In the genomic region with DNA sequence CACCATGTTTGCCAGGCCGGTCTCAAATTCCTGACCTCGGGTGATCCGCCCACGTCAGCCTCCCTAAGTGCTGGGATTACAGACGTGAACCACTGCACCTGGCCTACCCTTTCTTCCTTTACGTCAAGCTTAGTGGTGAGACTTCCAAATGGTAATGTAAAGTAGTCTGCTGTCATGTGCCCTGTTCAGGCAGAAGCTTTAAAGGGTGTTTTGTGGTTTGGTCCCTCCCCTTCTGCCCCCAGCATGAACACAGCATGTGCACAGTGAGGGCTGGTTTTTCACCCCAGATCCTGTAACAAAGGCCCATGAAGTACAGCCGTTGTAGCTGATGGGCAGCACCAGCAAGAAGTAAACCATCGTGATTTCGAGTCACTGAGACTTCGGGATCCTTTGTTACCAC, we compare ENCODE assay signal across 16 cellular contexts. TPM values are rescaled to one million over a fixed set of nuclear protein-coding genes. Genes with fewer than 3 reads are reported as not detected.
DNase-seq lines count a peak whose midpoint lies in the region; ATAC-seq and TF ChIP-seq lines count a peak whose summit lies in the region.
"Had no signal": no experiment of that assay in that cellular context is flagged by ENCODE, and none has a peak within 500 bp of the region (broad histone marks: within the 10 kb centered on the region; RNA-seq: fewer than 3 reads in every experiment).

No MANE protein-coding gene starts in this region.

- no peak for DNase-seq in CD4-positive, CD25-positive, alpha-beta regulatory T cell
- DNase-seq in DND-41 = no peak
- DNase-seq in activated CD8-positive, alpha-beta memory T cell treated with anti-CD3 and anti-CD28 coated beads, Interleukin-2, amount 50 U/mL, for 4 hours = peak; percentile 55
- DNase-seq in mesenchymal stem cell = no peak
- no peak for DNase-seq in islet precursor cell
- DNase-seq in EL = no peak
- DNase-seq: activated B cell treated with CpG ODN at 0.5 μM for 24 hours; adrenal gland; C1 segment of cervical spinal cord; SK-N-SH; stimulated activated CD4-positive, alpha-beta T cell treated with anti-CD3 and anti-CD28 coated beads, Interleukin-1b, Interleukin-23, amount 100 ng/mL, for 48 hours had no signal

- peaks cover 12% of the 10 kb centered on the region for H3K36me3 ChIP-seq in CD4-positive, CD25-positive, alpha-beta regulatory T cell (ENCODE audit: control insufficient read depth, insufficient read depth, low read length)
- H3K36me3 ChIP-seq in DND-41 (ENCODE audit: insufficient read depth, low read length) (peaks cover 56% of the 10 kb centered on the region), mesenchymal stem cell (ENCODE audit: control insufficient read depth in 1 of 2, insufficient read depth in 2 of 2, low read depth in 1 of 2, low read length in 2 of 2) (peaks cover 30% of the 10 kb centered on the region in 2 experiments)

- no peak overlapping the region for H2AK5ac ChIP-seq in mesenchymal stem cell (ENCODE audit: low read length, severe bottlenecking)

- no peaks in the 10 kb centered on the region for H3K27me3 Mint-ChIP-seq in CD4-positive, CD25-positive, alpha-beta regulatory T cell
- H3K27me3 Mint-ChIP-seq: activated B cell treated with CpG ODN at 0.5 μM for 24 hours had no signal

- H3K79me2 ChIP-seq in DND-41 (ENCODE audit: insufficient read depth, low read length) = peaks cover 57% of the 10 kb centered on the region

- H3K36me3 Mint-ChIP-seq in CD4-positive, CD25-positive, alpha-beta regulatory T cell = peaks cover 10% of the 10 kb centered on the region

- no peak overlapping the region for H2BK15ac ChIP-seq in mesenchymal stem cell (ENCODE audit: low read depth, poor library complexity, severe bottlenecking)

- no peak overlapping the region for H2BK12ac ChIP-seq in mesenchymal stem cell (ENCODE audit: low read length in 2 of 2)

- H4K91ac ChIP-seq in mesenchymal stem cell (ENCODE audit: low read length) = no peak overlapping the region

- H4K20me1 ChIP-seq in DND-41 (ENCODE audit: insufficient read depth, low read length) = peaks cover 4% of the 10 kb centered on the region; the same call in 1 of the 2 replicates

- H2AFZ ChIP-seq in DND-41 (ENCODE audit: low read depth, low read length) (no peak overlapping the region), mesenchymal stem cell (ENCODE audit: low read depth, low read length) (no peak overlapping the region)
- H2AFZ ChIP-seq: hepatocyte had no signal

- H3K4me3 Mint-ChIP-seq in CD4-positive, CD25-positive, alpha-beta regulatory T cell = peak overlapping the region; percentile 39 to 97 (median 68)
- H3K4me3 Mint-ChIP-seq: activated B cell treated with CpG ODN at 0.5 μM for 24 hours had no signal

- no peak overlapping the region for H3K14ac ChIP-seq in mesenchymal stem cell (ENCODE audit: low read length in 2 of 2)

- H3K9ac ChIP-seq in DND-41 (ENCODE audit: low read depth, low read length) = no peak overlapping the region
- peak overlapping the region; percentile 48 for H3K9ac ChIP-seq in mesenchymal stem cell (ENCODE audit: low read length)
- H3K9ac ChIP-seq: SK-N-SH had no signal

- H3K27ac ChIP-seq in CD4-positive, CD25-positive, alpha-beta regulatory T cell (ENCODE audit: insufficient read depth, low read length, poor library complexity, severe bottlenecking) = no peak overlapping the region
- H3K27ac ChIP-seq in DND-41 (ENCODE audit: low read length) = 0 out of 2 replicates have a peak overlapping the region, but pooled peaks have one; percentile 37
- H3K27ac ChIP-seq in mesenchymal stem cell (ENCODE audit: low read length, poor library complexity, severe bottlenecking) = no peak overlapping the region
- H3K27ac ChIP-seq: adrenal gland, esophagus muscularis mucosa, hepatocyte, vagina had no signal

- no peak overlapping the region for H2BK120ac ChIP-seq in mesenchymal stem cell (ENCODE audit: low read depth, low read length)

- H3K18ac ChIP-seq in mesenchymal stem cell (ENCODE audit: low read depth in 1 of 2, low read length in 2 of 2) = no peak overlapping the region

- H3K4me2 ChIP-seq in DND-41 (ENCODE audit: insufficient read depth, low read length) (peak overlapping the region; percentile 38; the same call in 1 of the 2 replicates), mesenchymal stem cell (ENCODE audit: low read length, poor library complexity, severe bottlenecking) (no peak overlapping the region)

- peaks cover 25% of the 10 kb centered on the region for H3K4me1 ChIP-seq in CD4-positive, CD25-positive, alpha-beta regulatory T cell (ENCODE audit: control insufficient read depth, insufficient read depth, low read length, poor library complexity, severe bottlenecking)
- H3K4me1 ChIP-seq in DND-41 (ENCODE audit: insufficient read depth, low read length) (peaks cover 43% of the 10 kb centered on the region), mesenchymal stem cell (ENCODE audit: control insufficient read depth, insufficient read depth, low read depth, low read length) (peaks cover 14% of the 10 kb centered on the region)

- H3K4me1 Mint-ChIP-seq in CD4-positive, CD25-positive, alpha-beta regulatory T cell = peaks cover 11 to 31% (median 14%) of the 10 kb centered on the region in 4 donors

- no peaks in the 10 kb centered on the region for H3K9me3 ChIP-seq in CD4-positive, CD25-positive, alpha-beta regulatory T cell (ENCODE audit: control insufficient read depth in 2 of 2, low read length in 2 of 2)
- H3K9me3 ChIP-seq in DND-41 (ENCODE audit: insufficient read depth, low read length, severe bottlenecking) = no peaks in the 10 kb centered on the region
- H3K9me3 ChIP-seq in mesenchymal stem cell (ENCODE audit: control insufficient read depth, low read length) = no peaks in the 10 kb centered on the region
- H3K9me3 ChIP-seq: adrenal gland, esophagus muscularis mucosa, SK-N-SH, vagina had no signal

- H3K4me3 ChIP-seq in CD4-positive, CD25-positive, alpha-beta regulatory T cell (ENCODE audit: low read depth, low read length) = no peak overlapping the region
- no peak overlapping the region for H3K4me3 ChIP-seq in DND-41 (ENCODE audit: low read depth in 1 of 2, low read length in 2 of 2)
- peak overlapping the region in 1 of 2 experiments; percentile 1 for H3K4me3 ChIP-seq in mesenchymal stem cell (ENCODE audit: insufficient read depth in 1 of 2, low read depth in 1 of 2, low read length in 2 of 2)
- H3K4me3 ChIP-seq: adrenal gland, esophagus muscularis mucosa, hepatocyte had no signal

- ATAC-seq in CD4-positive, CD25-positive, alpha-beta regulatory T cell (ENCODE audit: low read depth in 2 of 2) = no peak
- ATAC-seq in DND-41 (ENCODE audit: insufficient read depth, low read depth) = no peak
- ATAC-seq in HG03565 (IDR thresholded peaks at IDR 0.05; ENCODE audit: unreplicated experiment) = no peak
- ATAC-seq: left lobe of liver had no signal

- 88% methylated on average over 6 of the region's 10 CpGs for whole genome bisulfite sequencing in mesenchymal stem cell

- no peak overlapping the region for H3K23ac ChIP-seq in mesenchymal stem cell (ENCODE audit: low read length in 2 of 2)

- no peaks in the 10 kb centered on the region for H3K27me3 ChIP-seq in CD4-positive, CD25-positive, alpha-beta regulatory T cell (ENCODE audit: control insufficient read depth, insufficient read depth, low read length)
- no peaks in the 10 kb centered on the region for H3K27me3 ChIP-seq in DND-41 (ENCODE audit: insufficient read depth, low read length, poor library complexity)
- H3K27me3 ChIP-seq in mesenchymal stem cell (ENCODE audit: control insufficient read depth in 1 of 2, insufficient read depth in 1 of 2, low read length in 2 of 2) = no peaks in the 10 kb centered on the region
- H3K27me3 ChIP-seq: adrenal gland, esophagus muscularis mucosa, hepatocyte, vagina had no signal

- peaks cover 21% of the 10 kb centered on the region for H3K79me1 ChIP-seq in mesenchymal stem cell (replicated peaks; ENCODE audit: low read length, poor library complexity, severe bottlenecking)

- H4K8ac ChIP-seq in mesenchymal stem cell (ENCODE audit: low read length) = no peak overlapping the region

- H2BK5ac ChIP-seq in mesenchymal stem cell (ENCODE audit: low read depth, low read length, poor library complexity, severe bottlenecking) = no peak overlapping the region

- TF ChIP-seq CTCF in DND-41 (IDR thresholded peaks at IDR 0.05; ENCODE audit: borderline replicate concordance, extremely low read depth, low read length, poor library complexity, severe bottlenecking) = no peak

- no peaks in the 10 kb centered on the region for H3K9me3 Mint-ChIP-seq in CD4-positive, CD25-positive, alpha-beta regulatory T cell
- H3K9me3 Mint-ChIP-seq: activated B cell treated with CpG ODN at 0.5 μM for 24 hours had no signal

- no peak overlapping the region for H3K27ac Mint-ChIP-seq in CD4-positive, CD25-positive, alpha-beta regulatory T cell
- H3K27ac Mint-ChIP-seq: activated B cell treated with CpG ODN at 0.5 μM for 24 hours had no signal

- no peak overlapping the region for H3K4ac ChIP-seq in mesenchymal stem cell (ENCODE audit: low read depth in 1 of 2, low read length in 2 of 2)

RNA-seq across cellular contexts. Expression of a gene that starts 2.7 kb away (rescaled TPM):
- 13.1 TPM for total RNA-seq in CD4-positive, CD25-positive, alpha-beta regulatory T cell
- polyA plus RNA-seq in CD4-positive, CD25-positive, alpha-beta regulatory T cell = 10 to 100 TPM; 32.2 to 45.6 (median 39.9) TPM
- polyA plus RNA-seq in mesenchymal stem cell (2013, experiment 1 of 2) = 20.3 TPM
- 20.5 TPM for polyA plus RNA-seq in mesenchymal stem cell (2013, experiment 2 of 2)

RNA-seq across cellular contexts. Expression of a gene that starts 12.5 kb away (rescaled TPM):
- total RNA-seq in CD4-positive, CD25-positive, alpha-beta regulatory T cell = 64.8 TPM
- polyA plus RNA-seq in CD4-positive, CD25-positive, alpha-beta regulatory T cell = 10 to 100 TPM; 16.7 to 27.3 (median 19.1) TPM
- 11.3 TPM for polyA plus RNA-seq in mesenchymal stem cell (2013, experiment 1 of 2)
- polyA plus RNA-seq in mesenchymal stem cell (2013, experiment 2 of 2) = 11.4 TPM

RNA-seq across cellular contexts. Expression of a gene that starts 45.1 kb away (rescaled TPM):
- total RNA-seq in CD4-positive, CD25-positive, alpha-beta regulatory T cell = 38.4 TPM
- polyA plus RNA-seq in CD4-positive, CD25-positive, alpha-beta regulatory T cell = 1 to 10 TPM in 3 of 4 donors, under 1 TPM in 1; 0.73 to 3.7 (median 3.0) TPM
- 5.7 TPM for polyA plus RNA-seq in mesenchymal stem cell (2013, experiment 1 of 2)
- 5.3 TPM for polyA plus RNA-seq in mesenchymal stem cell (2013, experiment 2 of 2)

RNA-seq across cellular contexts. Expression of a gene that starts 51.8 kb away (rescaled TPM):
- 158 TPM for total RNA-seq in CD4-positive, CD25-positive, alpha-beta regulatory T cell
- polyA plus RNA-seq in CD4-positive, CD25-positive, alpha-beta regulatory T cell = 10 to 100 TPM; 43.7 to 59.6 (median 56.2) TPM
- polyA plus RNA-seq in mesenchymal stem cell (2013, experiment 1 of 2) = 50.1 TPM
- 44.5 TPM for polyA plus RNA-seq in mesenchymal stem cell (2013, experiment 2 of 2)

RNA-seq across cellular contexts. Expression of a gene that starts 52.3 kb away (rescaled TPM):
- total RNA-seq in CD4-positive, CD25-positive, alpha-beta regulatory T cell = 47.8 TPM
- 10 to 100 TPM; 37.5 to 42.8 (median 39.6) TPM for polyA plus RNA-seq in CD4-positive, CD25-positive, alpha-beta regulatory T cell
- 43.7 TPM for polyA plus RNA-seq in mesenchymal stem cell (2013, experiment 1 of 2)
- polyA plus RNA-seq in mesenchymal stem cell (2013, experiment 2 of 2) = 43.3 TPM
